In the genomic region with DNA sequence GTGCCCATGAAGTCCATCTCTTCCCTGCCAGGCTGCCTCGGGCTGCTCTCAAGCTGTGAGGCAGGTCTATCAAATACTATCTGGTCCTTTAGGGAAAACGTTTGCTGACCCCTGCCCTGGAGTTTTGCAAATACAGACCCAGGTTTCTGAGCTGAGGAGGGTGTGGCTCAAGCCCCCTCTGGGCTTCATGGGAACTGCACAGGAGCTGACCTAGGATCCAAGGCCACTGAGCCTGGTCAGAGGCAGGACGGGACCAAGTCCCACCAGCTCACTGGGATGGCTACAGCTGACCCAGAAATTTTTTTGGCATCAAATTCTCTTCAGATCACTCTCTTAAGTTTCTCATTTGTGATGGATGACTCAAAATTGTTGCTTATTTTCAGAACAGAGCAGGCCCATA, we compare ENCODE assay signal across 14 cellular contexts. TPM values are rescaled to one million over a fixed set of nuclear protein-coding genes. Genes with fewer than 3 reads are reported as not detected.
DNase-seq lines count a peak whose midpoint lies in the region; ATAC-seq and TF ChIP-seq lines count a peak whose summit lies in the region.
"Had no signal": no experiment of that assay in that cellular context is flagged by ENCODE, and none has a peak within 500 bp of the region (broad histone marks: within the 10 kb centered on the region; RNA-seq: fewer than 3 reads in every experiment).

No MANE protein-coding gene starts in this region.

- no peaks in the 10 kb centered on the region for H3K36me3 Mint-ChIP-seq in stimulated activated memory B cell treated with anti-CD40 and anti-IgM and Interleukin-4, amounts not matched to agents 10 μg/mL and 1 μg/mL and 100 μg/mL, for 72 hours
- peaks cover 6% of the 10 kb centered on the region for H3K36me3 Mint-ChIP-seq in MCF 10A (ENCODE audit: insufficient read depth, unreplicated experiment)
- H3K36me3 Mint-ChIP-seq: activated naive CD8-positive, alpha-beta T cell treated with anti-CD3 and anti-CD28 coated beads, Interleukin-2, amount 10 ng/mL, durations not matched to agents 7 days and 5 days had no signal

- no peak for DNase-seq in cardiac muscle cell (ENCODE audit: low read depth in 1 of 2, low spot score in 1 of 2)
- DNase-seq in cardiac septum (ENCODE audit: low spot score) = no peak
- DNase-seq in OCI-M1 (lab: John Stamatoyannopoulos, UW) = peak; percentile 12
- DNase-seq in fibroblast of mammary gland (ENCODE audit: low read depth) = no peak
- DNase-seq in COLO668 (lab: John Stamatoyannopoulos, UW; ENCODE audit: unreplicated experiment) = no peak
- no peak for DNase-seq in activated gamma-delta T cell (lab: John Stamatoyannopoulos, UW)
- DNase-seq in MCF 10A (ENCODE audit: unreplicated experiment) = no peak
- DNase-seq: activated CD4-positive, CD25-positive, alpha-beta regulatory T cell; activated naive CD8-positive, alpha-beta T cell treated with anti-CD3 and anti-CD28 coated beads, Interleukin-2, amount 10 ng/mL, durations not matched to agents 7 days and 5 days; DMS79; foreskin fibroblast; MG63 had no signal

- ATAC-seq in stimulated activated memory B cell treated with anti-CD40 and anti-IgM and Interleukin-4, amounts not matched to agents 10 μg/mL and 1 μg/mL and 100 μg/mL, for 72 hours = peak; percentile 24

- POLR2A ChIA-PET in MCF 10A (lab: Yijun Ruan, JAX) = interaction anchor here (1.0 to 2.5 kb wide), 3 partner anchors 9 to 139 kb away, joined by 3 to 12 read pairs (median 5); no protein-coding TSS in a partner anchor

- H3K4me1 ChIP-seq in cardiac muscle cell (ENCODE audit: low read depth) = no peaks in the 10 kb centered on the region

- H3K27me3 Mint-ChIP-seq in stimulated activated memory B cell treated with anti-CD40 and anti-IgM and Interleukin-4, amounts not matched to agents 10 μg/mL and 1 μg/mL and 100 μg/mL, for 72 hours = no peaks in the 10 kb centered on the region
- no peaks in the 10 kb centered on the region for H3K27me3 Mint-ChIP-seq in MCF 10A (ENCODE audit: insufficient read depth, unreplicated experiment)
- H3K27me3 Mint-ChIP-seq: activated naive CD8-positive, alpha-beta T cell treated with anti-CD3 and anti-CD28 coated beads, Interleukin-2, amount 10 ng/mL, durations not matched to agents 7 days and 5 days had no signal

- H3K27me3 ChIP-seq in cardiac muscle cell = no peaks in the 10 kb centered on the region
- H3K27me3 ChIP-seq: MG63 had no signal

- H3K27ac Mint-ChIP-seq in stimulated activated memory B cell treated with anti-CD40 and anti-IgM and Interleukin-4, amounts not matched to agents 10 μg/mL and 1 μg/mL and 100 μg/mL, for 72 hours = no peak overlapping the region
- H3K27ac Mint-ChIP-seq in MCF 10A (ENCODE audit: low read depth, unreplicated experiment) = no peak overlapping the region
- H3K27ac Mint-ChIP-seq: activated naive CD8-positive, alpha-beta T cell treated with anti-CD3 and anti-CD28 coated beads, Interleukin-2, amount 10 ng/mL, durations not matched to agents 7 days and 5 days had no signal

- H3K9me3 ChIP-seq in cardiac muscle cell (ENCODE audit: low read depth) = no peaks in the 10 kb centered on the region
- H3K9me3 ChIP-seq: MG63, tibial artery had no signal

- H3K9me3 Mint-ChIP-seq in stimulated activated memory B cell treated with anti-CD40 and anti-IgM and Interleukin-4, amounts not matched to agents 10 μg/mL and 1 μg/mL and 100 μg/mL, for 72 hours = no peaks in the 10 kb centered on the region
- H3K9me3 Mint-ChIP-seq in MCF 10A (ENCODE audit: unreplicated experiment) = no peaks in the 10 kb centered on the region
- H3K9me3 Mint-ChIP-seq: activated naive CD8-positive, alpha-beta T cell treated with anti-CD3 and anti-CD28 coated beads, Interleukin-2, amount 10 ng/mL, durations not matched to agents 7 days and 5 days had no signal

- H3K4me3 Mint-ChIP-seq in stimulated activated memory B cell treated with anti-CD40 and anti-IgM and Interleukin-4, amounts not matched to agents 10 μg/mL and 1 μg/mL and 100 μg/mL, for 72 hours = no peak overlapping the region
- H3K4me3 Mint-ChIP-seq in MCF 10A (ENCODE audit: unreplicated experiment) = no peak overlapping the region
- H3K4me3 Mint-ChIP-seq: activated naive CD8-positive, alpha-beta T cell treated with anti-CD3 and anti-CD28 coated beads, Interleukin-2, amount 10 ng/mL, durations not matched to agents 7 days and 5 days had no signal

- TF ChIP-seq CTCF in cardiac muscle cell (IDR thresholded peaks at IDR 0.05; ENCODE audit: low read depth, low read length) (peak; percentile 18), fibroblast of mammary gland (conservative IDR thresholded peaks at IDR 0.05; ENCODE audit: control insufficient read depth, insufficient read depth, low read depth, low read length) (peak; percentile 30), MCF 10A (IDR thresholded peaks at IDR 0.05; ENCODE audit: unreplicated experiment) (no peak)

- intact Hi-C loops in cardiac septum (cut with DNase I) (loop anchor here (10.0 kb wide), 1 partner anchor 344 kb away; a partner anchor contains a TSS), MCF 10A (cut with micrococcal nuclease) (no loop called here)

- H3K4me1 Mint-ChIP-seq in stimulated activated memory B cell treated with anti-CD40 and anti-IgM and Interleukin-4, amounts not matched to agents 10 μg/mL and 1 μg/mL and 100 μg/mL, for 72 hours = peaks cover 23% of the 10 kb centered on the region
- peaks cover 14% of the 10 kb centered on the region for H3K4me1 Mint-ChIP-seq in MCF 10A (ENCODE audit: insufficient read depth, unreplicated experiment)

- CTCF ChIA-PET in MCF 10A (lab: Yijun Ruan, JAX) = interaction anchor here (0.5 to 1.0 kb wide), 2 partner anchors 9 to 103 kb away, joined by 3 read pairs; no protein-coding TSS in a partner anchor

- H3K4me3 ChIP-seq in cardiac muscle cell = no peak overlapping the region
- no peak overlapping the region for H3K4me3 ChIP-seq in fibroblast of mammary gland (ENCODE audit: control insufficient read depth, low read depth, low read length)
- H3K4me3 ChIP-seq: MG63, tibial artery had no signal

- no peaks in the 10 kb centered on the region for H3K36me3 ChIP-seq in cardiac muscle cell
- H3K36me3 ChIP-seq: MG63, tibial artery had no signal

- H3K27ac ChIP-seq in cardiac muscle cell = no peak overlapping the region
- H3K27ac ChIP-seq: tibial artery had no signal

- BruUV-seq in MCF 10A (replicated peaks; lab: Mats Ljungman, UMichigan) = no TSS peak

RNA-seq across cellular contexts. Expression of a gene that starts 14.1 kb away (rescaled TPM):
- total RNA-seq in cardiac muscle cell = 44.7 and 78.6 TPM in 2 replicates
- polyA plus RNA-seq in cardiac muscle cell = 17.0 and 26.2 TPM in 2 replicates
- 14.7 TPM for total RNA-seq in cardiac septum
- total RNA-seq in MCF 10A (2022) = 28.3 and 40.1 TPM in 2 replicates
